Comparison of ENCODE assay signal across 27 cellular contexts in genomic region chr16:22633794-22634193, GRCh38.
DNase-seq lines count a peak whose midpoint lies in the region; ATAC-seq, FAIRE-seq and TF ChIP-seq lines count a peak whose summit lies in the region.
"Had no signal": no experiment of that assay in that cellular context is flagged by ENCODE, and none has a peak within 500 bp of the region (broad histone marks: within the 10 kb centered on the region; RNA-seq: fewer than 3 reads in every experiment).

No MANE protein-coding gene starts in this region.

- no TSS peak for BruUV-seq in HepG2 (replicated peaks; lab: Mats Ljungman, UMichigan)

- H2AK5ac ChIP-seq in H1 (ENCODE audit: low read depth, low read length), result peak overlapping the region; percentile 96; the same call in 1 of the 2 replicates

- no peak overlapping the region for H3K23ac ChIP-seq in H1 (ENCODE audit: insufficient read length)

- H3K4me3 ChIP-seq in HepG2 (replicated peaks in 1 of 3; ENCODE audit: insufficient read depth in 1 of 3, low read depth in 2 of 3, low read length in 3 of 3) (no peak overlapping the region), right lobe of liver (no peak overlapping the region), H1 (ENCODE audit: extremely low read depth in 1 of 4, insufficient read depth in 2 of 4, low read depth in 3 of 4, low read length in 4 of 4) (peak overlapping the region in 2 of 4 experiments; percentile 3 to 43; a peak in 1 of 8 replicates), iPS-18a (ENCODE audit: low read length) (peak overlapping the region; percentile 0)
- H3K4me3 ChIP-seq: MG63, PC-9, SJCRH30 had no signal

- H4K5ac ChIP-seq in H1 (ENCODE audit: insufficient read length, low read depth, low read length), result peak overlapping the region; percentile 1

- WGBS in HepG2 (ENCODE audit: low lambda C conversion rate), result 1% methylated on average over 3 of the region's 3 CpGs
- 26% methylated on average over 3 of the region's 3 CpGs for WGBS in right lobe of liver (ENCODE audit: insufficient coverage, low coverage, low lambda C conversion rate, missing lambda C conversion rate)
- 38% methylated on average over 3 of the region's 3 CpGs; no CpG with 5 or more reads in 1 of the 2 experiments for WGBS in H1 (ENCODE audit: extremely low coverage in 1 of 2, insufficient coverage in 1 of 2, insufficient read length in 1 of 2, insufficient replicate concordance in 2 of 2, low coverage in 1 of 2, low lambda C conversion rate in 2 of 2, missing lambda C conversion rate in 1 of 2), 2 experiments

- H3K4me1 ChIP-seq in HepG2 (ENCODE audit: insufficient read depth, low read length) (no peaks in the 10 kb centered on the region), right lobe of liver (no peaks in the 10 kb centered on the region), H1 (replicated peaks in 1 of 4; ENCODE audit: control insufficient read depth in 3 of 4, insufficient read depth in 4 of 4, low read length in 3 of 4) (peaks cover 13 to 30% (median 24%) of the 10 kb centered on the region in 4 experiments; a peak in 6 of 7 replicates), iPS-18a (ENCODE audit: control insufficient read depth, low read depth, low read length) (peaks cover 50% of the 10 kb centered on the region)
- H3K4me1 ChIP-seq: SJCRH30 had no signal

- H3K56ac ChIP-seq in H1 (replicated peaks; ENCODE audit: insufficient read length, low read depth, low read length), result peak overlapping the region; percentile 71

- ATAC-seq in HepG2 (no peak), right lobe of liver (no peak), HG03469 (IDR thresholded peaks at IDR 0.05; ENCODE audit: unreplicated experiment) (no peak), GM18502 (IDR thresholded peaks at IDR 0.05; ENCODE audit: poor library complexity, unreplicated experiment) (no peak)
- ATAC-seq: HCT116, Right ventricle myocardium inferior, SK-N-SH treated with all-trans-retinoic acid at 6 μM for 48 hours had no signal

- H3K9me3 ChIP-seq in HepG2 (ENCODE audit: low read length) (no peaks in the 10 kb centered on the region), right lobe of liver (no peaks in the 10 kb centered on the region), H1 (ENCODE audit: insufficient read depth in 2 of 2, low read depth in 1 of 2, low read length in 1 of 2) (peaks cover 0 to 3% of the 10 kb centered on the region in 2 experiments; a peak in 1 of 4 replicates), iPS-18a (ENCODE audit: control insufficient read depth, low read depth, low read length) (no peaks in the 10 kb centered on the region)
- H3K9me3 ChIP-seq: SJCRH30 had no signal

- H3K79me2 ChIP-seq in HepG2 (ENCODE audit: insufficient read depth, low read length), result no peaks in the 10 kb centered on the region
- H3K79me2 ChIP-seq in H1 (ENCODE audit: control insufficient read depth in 1 of 2, insufficient read depth in 2 of 2, low read length in 2 of 2), result no peaks in the 10 kb centered on the region

- H3K79me1 ChIP-seq in H1 (ENCODE audit: low read depth, low read length), result no peaks in the 10 kb centered on the region

- TF ChIP-seq EP300 in HepG2 (IDR thresholded peaks at IDR 0.05; ENCODE audit: low read depth in 2 of 2, low read length in 2 of 2), result no peak
- TF ChIP-seq EP300 in HepG2 (CRISPR knock-in tag; IDR thresholded peaks at IDR 0.05; ENCODE audit: borderline replicate concordance), result no peak
- TF ChIP-seq EP300 in H1 (IDR thresholded peaks at IDR 0.05; ENCODE audit: borderline replicate concordance in 1 of 2, low read depth in 2 of 2, low read length in 2 of 2), result no peak

- TF ChIP-seq CTCF in HepG2 (CRISPR knock-in tag; IDR thresholded peaks at IDR 0.05), result no peak
- TF ChIP-seq CTCF in right lobe of liver (IDR thresholded peaks at IDR 0.05), result no peak
- TF ChIP-seq CTCF in H1 (IDR thresholded peaks at IDR 0.05; ENCODE audit: control extremely low read depth in 1 of 3, insufficient read depth in 1 of 3, low read depth in 1 of 3, low read length in 3 of 3), result no peak

- H2BK15ac ChIP-seq in H1 (ENCODE audit: low read length), result no peak overlapping the region

- H3K18ac ChIP-seq in H1 (ENCODE audit: extremely low read depth, low read length), result peak overlapping the region; percentile 89

- H3K23me2 ChIP-seq in H1 (ENCODE audit: low read depth, low read length), result no peaks in the 10 kb centered on the region

- in situ Hi-C loops in HepG2 (cut with HindIII; ENCODE audit: extremely low pct_ligation_motif_present, low pct_unique_long_range_greater_than_20kb), result no loop called here

- H3K9ac ChIP-seq in HepG2 (ENCODE audit: insufficient read depth, low read depth, low read length) (no peak overlapping the region), H1 (replicated peaks in 1 of 4; ENCODE audit: extremely low read depth in 1 of 4, low read depth in 3 of 4, low read length in 3 of 4) (no peak overlapping the region; a peak in 2 of 7 replicates), iPS-18a (ENCODE audit: low read length) (peak overlapping the region; percentile 0)

- peak overlapping the region; percentile 98 for H2BK12ac ChIP-seq in H1 (ENCODE audit: low read depth, low read length)

- H3K27ac ChIP-seq in HepG2 (ENCODE audit: extremely low read length, insufficient read depth, low read length) (no peak overlapping the region), right lobe of liver (no peak overlapping the region), H1 (ENCODE audit: low read depth, low read length) (peak overlapping the region; percentile 68), iPS-18a (ENCODE audit: low read length) (peak overlapping the region; percentile 30)
- H3K27ac ChIP-seq: PC-9, SJCRH30 had no signal

- TF ChIP-seq RAD21 in HepG2 (CRISPR knock-in tag; IDR thresholded peaks at IDR 0.05) (no peak), H1 (IDR thresholded peaks at IDR 0.05 in 1 of 2, conservative IDR thresholded peaks at IDR 0.05 in 1 of 2; ENCODE audit: low read depth in 2 of 2, low read length in 2 of 2) (no peak)

- H2BK20ac ChIP-seq in H1 (ENCODE audit: low read length), result peak overlapping the region; percentile 99

- H3K14ac ChIP-seq in H1 (ENCODE audit: insufficient read length), result no peak overlapping the region

- H2AFZ ChIP-seq in HepG2 (ENCODE audit: low read length), result no peak overlapping the region
- no peak overlapping the region for H2AFZ ChIP-seq in H1 (ENCODE audit: low read length)
- H2AFZ ChIP-seq: PC-9 had no signal

- H3K36me3 ChIP-seq in HepG2 (replicated peaks in 1 of 2; ENCODE audit: control insufficient read depth in 1 of 2, insufficient read depth in 2 of 2, low read length in 2 of 2), result no peaks in the 10 kb centered on the region
- no peaks in the 10 kb centered on the region for H3K36me3 ChIP-seq in right lobe of liver
- no peaks in the 10 kb centered on the region for H3K36me3 ChIP-seq in H1 (ENCODE audit: control insufficient read depth in 2 of 4, insufficient read depth in 4 of 4, low read length in 3 of 4)
- no peaks in the 10 kb centered on the region for H3K36me3 ChIP-seq in iPS-18a (ENCODE audit: control insufficient read depth, low read depth, low read length)
- H3K36me3 ChIP-seq: MG63, SJCRH30 had no signal

- intact Hi-C loops in HepG2 (cut with micrococcal nuclease; ENCODE audit: unreplicated experiment), result loop anchor here (10.0 kb wide), 1 partner anchor 1059 kb away; no protein-coding TSS in a partner anchor
- intact Hi-C loops in right lobe of liver (cut with DNase I), result no loop called here

- FAIRE-seq in HepG2 (lab: Jason Lieb, UNC), result no peak
- FAIRE-seq in H1 (lab: Jason Lieb, UNC), result no peak
- FAIRE-seq: A204.1, G401.6 had no signal

- H3K4ac ChIP-seq in H1 (replicated peaks; ENCODE audit: insufficient read length, low read depth, low read length), result no peak overlapping the region

- H4K91ac ChIP-seq in H1 (replicated peaks; ENCODE audit: insufficient read length, low read length), result peak overlapping the region; percentile 92

- H2BK120ac ChIP-seq in H1 (replicated peaks; ENCODE audit: low read depth, low read length), result peak overlapping the region; percentile 98

- no peak for DNase-seq in HepG2 (ENCODE audit: low spot score)
- DNase-seq in right lobe of liver, result no peak
- DNase-seq in H1 (ENCODE audit: low read depth in 1 of 2, low spot score in 2 of 2), result no peak
- DNase-seq in MV-4-11 (lab: John Stamatoyannopoulos, UW), result no peak
- DNase-seq: AML-193; C1 segment of cervical spinal cord; CD4-positive, alpha-beta memory T cell; COR-L47; DMS53; GOT3; IMR-90; KG1; MG63; NCI-H2029; NCI-H446 treated with DMSO at 0.1 percent for 48 hours; NCI-H526 treated with DMSO at 0.1 percent for 48 hours; NK-92 treated with Interleukin-12 subunit alpha and Interleukin-12 subunit beta, amount 100 ng/mL, for 24 hours; SJCRH30 had no signal

- H3K27me3 ChIP-seq in HepG2 (ENCODE audit: control insufficient read depth in 1 of 2, insufficient read depth in 2 of 2, low read length in 2 of 2) (peaks cover 0 to 12% of the 10 kb centered on the region in 2 experiments; a peak in 2 of 5 replicates), right lobe of liver (no peaks in the 10 kb centered on the region), H1 (replicated peaks in 1 of 4; ENCODE audit: control insufficient read depth in 3 of 4, extremely low read depth in 1 of 4, insufficient read depth in 3 of 4, low read length in 3 of 4) (no peaks in the 10 kb centered on the region), iPS-18a (ENCODE audit: control insufficient read depth, insufficient read depth, low read length) (no peaks in the 10 kb centered on the region)

- H4K20me1 ChIP-seq in HepG2 (ENCODE audit: insufficient read depth, low read length) (no peaks in the 10 kb centered on the region), H1 (replicated peaks in 1 of 2; ENCODE audit: control insufficient read depth in 1 of 2, insufficient read depth in 2 of 2, low read length in 2 of 2) (no peaks in the 10 kb centered on the region)

- no peak overlapping the region for H4K8ac ChIP-seq in H1 (ENCODE audit: extremely low read depth, insufficient read depth, low read length)

- POLR2A ChIA-PET in HepG2 (lab: Yijun Ruan, JAX) (no interaction called here), H1 (lab: Charles Lee; ENCODE audit: partially characterized antibody) (interaction anchor here (1.2 to 2.5 kb wide), 2 partner anchors 11 to 335 kb away, joined by 3 to 8 read pairs; no protein-coding TSS in a partner anchor)

- H3K4me2 ChIP-seq in HepG2 (ENCODE audit: low read depth, low read length) (no peak overlapping the region), H1 (ENCODE audit: insufficient read depth in 1 of 2, low read depth in 2 of 2, low read length in 2 of 2) (peak overlapping the region; percentile 36 to 46)
- H3K4me2 ChIP-seq: PC-9 had no signal

- TF ChIP-seq POLR2A in HepG2 (IDR thresholded peaks at IDR 0.05; ENCODE audit: insufficient read depth in 1 of 2, low read depth in 2 of 2, low read length in 2 of 2) (no peak), right lobe of liver (IDR thresholded peaks at IDR 0.05) (no peak), H1 (IDR thresholded peaks at IDR 0.05; ENCODE audit: control extremely low read depth in 1 of 2, low read depth in 2 of 2, low read length in 2 of 2) (no peak)

- peak overlapping the region; percentile 88 for H2BK5ac ChIP-seq in H1 (ENCODE audit: low read depth, low read length)

- CTCF ChIA-PET in HepG2 (lab: Yijun Ruan, JAX; ENCODE audit: low intra/inter-chr PET ratio, low total read pairs), result no interaction called here
- CTCF ChIA-PET in H1 (lab: Charles Lee; ENCODE audit: partially characterized antibody), result interaction anchor here (1.0 kb wide), 1 partner anchor 14 kb away, joined by 3 read pairs; no protein-coding TSS in a partner anchor

TF ChIP-seq in H1, 55 proteins besides CTCF, POLR2A, EP300 and RAD21 (continues in another document):
- no peak for TF ChIP-seq FOSL1 (IDR thresholded peaks at IDR 0.05; ENCODE audit: insufficient read depth, low read depth, low read length)

Comparison
In these comparisons a context has a peak if more than half of its experiments do, and no peak if none do; other contexts are left out.
1. H3K27ac ChIP-seq: peak in H1 (single experiment) and iPS-18a (single experiment); none in HepG2 (single experiment) and right lobe of liver (0 of 3).